Comparison of ENCODE assay signal across 13 cellular contexts in genomic region chr12:110001596-110001995, GRCh38. TPM values are rescaled to one million over a fixed set of nuclear protein-coding genes. Genes with fewer than 3 reads are reported as not detected.
DNase-seq lines count a peak whose midpoint lies in the region; ATAC-seq and TF ChIP-seq lines count a peak whose summit lies in the region.
"Had no signal": no experiment of that assay in that cellular context is flagged by ENCODE, and none has a peak within 500 bp of the region (broad histone marks: within the 10 kb centered on the region; RNA-seq: fewer than 3 reads in every experiment).

No MANE protein-coding gene starts in this region.

- peak overlapping the region; percentile 44 for H3K27ac ChIP-seq in brain microvascular endothelial cell
- no peak overlapping the region for H3K27ac ChIP-seq in naive thymus-derived CD4-positive, alpha-beta T cell (ENCODE audit: low read depth, low read length)
- no peak overlapping the region for H3K27ac ChIP-seq in endodermal cell (ENCODE audit: low read depth, low read length)
- no peak overlapping the region for H3K27ac ChIP-seq in heart left ventricle

- in situ Hi-C loops in brain microvascular endothelial cell (cut with HindIII; ENCODE audit: low pct_ligation_motif_present, low sequenced_read_pairs), result no loop called here

- H3K36me3 Mint-ChIP-seq in naive thymus-derived CD4-positive, alpha-beta T cell, result peaks cover 0 to 21% (median 0%) of the 10 kb centered on the region in 5 donors
- peaks cover 13% of the 10 kb centered on the region for H3K36me3 Mint-ChIP-seq in endodermal cell (ENCODE audit: low read depth)
- peaks cover 29% of the 10 kb centered on the region for H3K36me3 Mint-ChIP-seq in activated naive CD4-positive, alpha-beta T cell treated with anti-CD3 and anti-CD28 coated beads, Interleukin-2, amount 10 ng/mL, durations not matched to agents 7 days and 5 days

- TF ChIP-seq CTCF in BJ (IDR thresholded peaks at IDR 0.05; ENCODE audit: insufficient read depth, low read depth, low read length) (no peak), brain microvascular endothelial cell (IDR thresholded peaks at IDR 0.05; ENCODE audit: low read depth, low read length, missing control alignments) (no peak), endodermal cell (conservative IDR thresholded peaks at IDR 0.05) (no peak), heart left ventricle (IDR thresholded peaks at IDR 0.05) (no peak)

- no peaks in the 10 kb centered on the region for H3K27me3 Mint-ChIP-seq in naive thymus-derived CD4-positive, alpha-beta T cell
- no peaks in the 10 kb centered on the region for H3K27me3 Mint-ChIP-seq in endodermal cell (ENCODE audit: insufficient read depth)
- H3K27me3 Mint-ChIP-seq in activated naive CD4-positive, alpha-beta T cell treated with anti-CD3 and anti-CD28 coated beads, Interleukin-2, amount 10 ng/mL, durations not matched to agents 7 days and 5 days, result peaks cover 3% of the 10 kb centered on the region

- H3K9ac ChIP-seq in endodermal cell (ENCODE audit: extremely low read depth, low read length, poor library complexity, severe bottlenecking), result no peak overlapping the region

- peaks cover 8% of the 10 kb centered on the region for H3K36me3 ChIP-seq in BJ (ENCODE audit: control insufficient read depth, insufficient read depth, low read length)
- peaks cover 5% of the 10 kb centered on the region for H3K36me3 ChIP-seq in brain microvascular endothelial cell (replicated peaks)
- H3K36me3 ChIP-seq in naive thymus-derived CD4-positive, alpha-beta T cell (ENCODE audit: control insufficient read depth in 2 of 3, insufficient read depth in 3 of 3, low read length in 3 of 3), result no peaks in the 10 kb centered on the region
- H3K36me3 ChIP-seq in endodermal cell (ENCODE audit: control insufficient read depth, insufficient read depth, low read length), result peaks cover 23% of the 10 kb centered on the region
- peaks cover 0 to 13% (median 0%) of the 10 kb centered on the region in 9 donors for H3K36me3 ChIP-seq in heart left ventricle
- H3K36me3 ChIP-seq: thoracic aorta had no signal

- peaks cover 20 to 26% of the 10 kb centered on the region in 2 donors for H3K4me1 ChIP-seq in naive thymus-derived CD4-positive, alpha-beta T cell (ENCODE audit: control insufficient read depth in 2 of 2, insufficient read depth in 2 of 2, low read length in 2 of 2)
- H3K4me1 ChIP-seq in endodermal cell (ENCODE audit: control insufficient read depth, insufficient read depth, low read length) (no peaks in the 10 kb centered on the region), heart left ventricle (peaks cover 0 to 45% (median 16%) of the 10 kb centered on the region in 12 donors)

- POLR2A ChIA-PET in BJ (lab: Charles Lee), result no interaction called here
- POLR2A ChIA-PET in naive thymus-derived CD4-positive, alpha-beta T cell (lab: Charles Lee), result interaction anchor here (0.6 to 1.4 kb wide), 3 partner anchors 9 to 401 kb away, joined by 4 to 5 read pairs (median 4); no protein-coding TSS in a partner anchor

- peak overlapping the region in 1 of 9 donors; percentile 40 for H3K27ac Mint-ChIP-seq in naive thymus-derived CD4-positive, alpha-beta T cell
- no peak overlapping the region for H3K27ac Mint-ChIP-seq in endodermal cell
- H3K27ac Mint-ChIP-seq in activated naive CD4-positive, alpha-beta T cell treated with anti-CD3 and anti-CD28 coated beads, Interleukin-2, amount 10 ng/mL, durations not matched to agents 7 days and 5 days, result no peak overlapping the region

- CTCF ChIA-PET in BJ (lab: Yijun Ruan, JAX), result interaction anchor here (0.9 to 2.1 kb wide), 4 partner anchors 19 to 149 kb away, joined by 3 to 7 read pairs (median 4); no protein-coding TSS in a partner anchor
- CTCF ChIA-PET in naive thymus-derived CD4-positive, alpha-beta T cell (lab: Charles Lee), result no interaction called here
- CTCF ChIA-PET in activated naive CD4-positive, alpha-beta T cell treated with anti-CD3 and anti-CD28 coated beads, Interleukin-2, amount 10 ng/mL, durations not matched to agents 7 days and 5 days (lab: Charles Lee), result no interaction called here

- 93% methylated on average over 2 to 4 of the region's 4 CpGs for WGBS in endodermal cell (ENCODE audit: insufficient coverage in 1 of 2, insufficient read length in 1 of 2), 2 experiments
- WGBS in heart left ventricle, 4 donors, result 80 to 97% (median 89%) methylated on average over 4 of the region's 4 CpGs

- peaks cover 30 to 88% (median 69%) of the 10 kb centered on the region in 7 donors for H3K4me1 Mint-ChIP-seq in naive thymus-derived CD4-positive, alpha-beta T cell
- peaks cover 13% of the 10 kb centered on the region for H3K4me1 Mint-ChIP-seq in endodermal cell
- peaks cover 81% of the 10 kb centered on the region for H3K4me1 Mint-ChIP-seq in activated naive CD4-positive, alpha-beta T cell treated with anti-CD3 and anti-CD28 coated beads, Interleukin-2, amount 10 ng/mL, durations not matched to agents 7 days and 5 days

- H3K4me3 ChIP-seq in BJ (ENCODE audit: low read depth, low read length) (no peak overlapping the region), brain microvascular endothelial cell (ENCODE audit: low read depth, low read length) (no peak overlapping the region), endodermal cell (ENCODE audit: low read length) (no peak overlapping the region), heart left ventricle (no peak overlapping the region)
- H3K4me3 ChIP-seq in naive thymus-derived CD4-positive, alpha-beta T cell (ENCODE audit: low read length), result no peak overlapping the region
- H3K4me3 ChIP-seq: thoracic aorta had no signal

- intact Hi-C loops in naive thymus-derived CD4-positive, alpha-beta T cell (cut with micrococcal nuclease), result no loop called here
- intact Hi-C loops in heart left ventricle (cut with DNase I), result no loop called here

- H3K4me3 Mint-ChIP-seq in naive thymus-derived CD4-positive, alpha-beta T cell, result peak overlapping the region in 7 of 10 donors; percentile 47 to 100 (median 97)
- no peak overlapping the region for H3K4me3 Mint-ChIP-seq in endodermal cell
- no peak overlapping the region for H3K4me3 Mint-ChIP-seq in activated naive CD4-positive, alpha-beta T cell treated with anti-CD3 and anti-CD28 coated beads, Interleukin-2, amount 10 ng/mL, durations not matched to agents 7 days and 5 days

- DNase-seq in BJ (ENCODE audit: low read depth) (peak; percentile 80), HS-5 (ENCODE audit: low read depth) (peak; percentile 90), brain microvascular endothelial cell (peak; percentile 31), endodermal cell (no peak), heart left ventricle (no peak)
- DNase-seq in naive thymus-derived CD4-positive, alpha-beta T cell, result no peak
- DNase-seq in activated naive CD4-positive, alpha-beta T cell treated with anti-CD3 and anti-CD28 coated beads, Interleukin-2, amount 10 ng/mL, durations not matched to agents 7 days and 5 days, result no peak
- DNase-seq: GDM1, mesendoderm, NCI-H146, SIG-M5 had no signal

- no peaks in the 10 kb centered on the region for H3K9me3 ChIP-seq in naive thymus-derived CD4-positive, alpha-beta T cell (ENCODE audit: control insufficient read depth in 2 of 3, low read length in 3 of 3)
- H3K9me3 ChIP-seq in endodermal cell (ENCODE audit: control insufficient read depth, low read length) (no peaks in the 10 kb centered on the region), heart left ventricle (peaks cover 0 to 6% (median 0%) of the 10 kb centered on the region in 12 donors)
- H3K9me3 ChIP-seq: thoracic aorta had no signal

- ATAC-seq in naive thymus-derived CD4-positive, alpha-beta T cell, result no peak
- ATAC-seq in GM19023 (IDR thresholded peaks at IDR 0.05; ENCODE audit: unreplicated experiment), result no peak
- ATAC-seq in heart left ventricle, result no peak

- no peak for TF ChIP-seq POLR2A in heart left ventricle (IDR thresholded peaks at IDR 0.05)

- H3K9me3 Mint-ChIP-seq in naive thymus-derived CD4-positive, alpha-beta T cell, result peaks cover 0 to 2% (median 0%) of the 10 kb centered on the region in 11 donors
- peaks cover 2% of the 10 kb centered on the region for H3K9me3 Mint-ChIP-seq in endodermal cell
- H3K9me3 Mint-ChIP-seq in activated naive CD4-positive, alpha-beta T cell treated with anti-CD3 and anti-CD28 coated beads, Interleukin-2, amount 10 ng/mL, durations not matched to agents 7 days and 5 days, result no peaks in the 10 kb centered on the region

- no peaks in the 10 kb centered on the region for H3K27me3 ChIP-seq in BJ (ENCODE audit: control insufficient read depth, insufficient read depth, low read length)
- no peaks in the 10 kb centered on the region for H3K27me3 ChIP-seq in brain microvascular endothelial cell (replicated peaks)
- no peaks in the 10 kb centered on the region for H3K27me3 ChIP-seq in naive thymus-derived CD4-positive, alpha-beta T cell (ENCODE audit: control insufficient read depth in 2 of 2, insufficient read depth in 2 of 2, low read length in 2 of 2)
- H3K27me3 ChIP-seq in endodermal cell (ENCODE audit: control insufficient read depth, insufficient read depth, low read length, poor library complexity, severe bottlenecking), result no peaks in the 10 kb centered on the region
- H3K27me3 ChIP-seq in heart left ventricle, result no peaks in the 10 kb centered on the region

RNA-seq across cellular contexts. Expression of gene ANKRD13A, which starts 2.4 kb away (rescaled TPM):
- 219 and 268 TPM in 2 replicates for polyA plus RNA-seq in BJ (2011; rRNA removed)
- 139 and 230 TPM in 2 replicates for polyA minus RNA-seq in BJ (2011; rRNA and poly(A)+ RNA removed)
- 10 to 100 TPM; 53.3 to 82.8 (median 67.0) TPM for total RNA-seq in naive thymus-derived CD4-positive, alpha-beta T cell
- 10 to 100 TPM; 33.4 to 57.0 TPM for polyA plus RNA-seq in naive thymus-derived CD4-positive, alpha-beta T cell
- total RNA-seq in endodermal cell, result 10 to 100 TPM; 33.2 to 44.6 TPM
- polyA plus RNA-seq in endodermal cell (2013, experiment 1 of 2), result 24.0 TPM
- 23.1 TPM for polyA plus RNA-seq in endodermal cell (2013, experiment 2 of 2)
- total RNA-seq in heart left ventricle, result 10 to 100 TPM; 16.0 to 80.6 (median 24.4) TPM
- 10 to 100 TPM in 1 of 2 donors, 1 to 10 TPM in 1; 8.4 to 47.4 TPM for polyA plus RNA-seq in heart left ventricle

RNA-seq across cellular contexts. Expression of gene GIT2, which starts 5.4 kb away (rescaled TPM):
- polyA plus RNA-seq in BJ (2011; rRNA removed), result 48.3 and 49.0 TPM in 2 replicates
- 39.9 and 43.5 TPM in 2 replicates for polyA minus RNA-seq in BJ (2011; rRNA and poly(A)+ RNA removed)
- total RNA-seq in naive thymus-derived CD4-positive, alpha-beta T cell, result 100 to 1,000 TPM in 3 of 5 experiments, 10 to 100 TPM in 2; 70.3 to 128 (median 109) TPM
- polyA plus RNA-seq in naive thymus-derived CD4-positive, alpha-beta T cell, result 10 to 100 TPM; 63.2 to 87.1 TPM
- 10 to 100 TPM; 27.0 to 27.9 TPM for total RNA-seq in endodermal cell
- 20.5 TPM for polyA plus RNA-seq in endodermal cell (2013, experiment 1 of 2)
- polyA plus RNA-seq in endodermal cell (2013, experiment 2 of 2), result 20.9 TPM
- 10 to 100 TPM; 28.5 to 56.7 (median 41.7) TPM for total RNA-seq in heart left ventricle
- polyA plus RNA-seq in heart left ventricle, result 10 to 100 TPM; 17.4 to 33.9 TPM

RNA-seq across cellular contexts. Expression of gene C12orf76, which starts 46.7 kb away (rescaled TPM):
- polyA plus RNA-seq in BJ (2011; rRNA removed) (8.9 and 10.0 TPM in 2 replicates), heart left ventricle (1 to 10 TPM; 4.1 to 7.5 TPM)
- polyA minus RNA-seq in BJ (2011; rRNA and poly(A)+ RNA removed), result 2.2 and 3.2 TPM in 2 replicates
- total RNA-seq in naive thymus-derived CD4-positive, alpha-beta T cell, result 10 to 100 TPM; 14.6 to 28.7 (median 27.8) TPM
- 10 to 100 TPM; 14.3 to 21.0 TPM for polyA plus RNA-seq in naive thymus-derived CD4-positive, alpha-beta T cell
- total RNA-seq in endodermal cell (10 to 100 TPM; 19.6 to 23.5 TPM), heart left ventricle (10 to 100 TPM in 1 of 9 donors, 1 to 10 TPM in 8; 3.5 to 13.3 (median 4.7) TPM)
- 26.7 TPM for polyA plus RNA-seq in endodermal cell (2013, experiment 1 of 2)
- polyA plus RNA-seq in endodermal cell (2013, experiment 2 of 2), result 26.4 TPM

Comparison
In these comparisons a context has a peak if more than half of its experiments do, and no peak if none do; other contexts are left out.
1. DNase-seq: peak in BJ (single experiment), HS-5 (single experiment) and brain microvascular endothelial cell (single experiment); none in naive thymus-derived CD4-positive, alpha-beta T cell (0 of 9), endodermal cell (single experiment), activated naive CD4-positive, alpha-beta T cell treated with anti-CD3 and anti-CD28 coated beads, Interleukin-2, amount 10 ng/mL, durations not matched to agents 7 days and 5 days (single experiment) and heart left ventricle (0 of 5).
2. H3K4me3 Mint-ChIP-seq: peak in naive thymus-derived CD4-positive, alpha-beta T cell (7 of 10); none in endodermal cell (single experiment) and activated naive CD4-positive, alpha-beta T cell treated with anti-CD3 and anti-CD28 coated beads, Interleukin-2, amount 10 ng/mL, durations not matched to agents 7 days and 5 days (single experiment).